8 cellular contexts compared by ENCODE assay signal in the genomic region with DNA sequence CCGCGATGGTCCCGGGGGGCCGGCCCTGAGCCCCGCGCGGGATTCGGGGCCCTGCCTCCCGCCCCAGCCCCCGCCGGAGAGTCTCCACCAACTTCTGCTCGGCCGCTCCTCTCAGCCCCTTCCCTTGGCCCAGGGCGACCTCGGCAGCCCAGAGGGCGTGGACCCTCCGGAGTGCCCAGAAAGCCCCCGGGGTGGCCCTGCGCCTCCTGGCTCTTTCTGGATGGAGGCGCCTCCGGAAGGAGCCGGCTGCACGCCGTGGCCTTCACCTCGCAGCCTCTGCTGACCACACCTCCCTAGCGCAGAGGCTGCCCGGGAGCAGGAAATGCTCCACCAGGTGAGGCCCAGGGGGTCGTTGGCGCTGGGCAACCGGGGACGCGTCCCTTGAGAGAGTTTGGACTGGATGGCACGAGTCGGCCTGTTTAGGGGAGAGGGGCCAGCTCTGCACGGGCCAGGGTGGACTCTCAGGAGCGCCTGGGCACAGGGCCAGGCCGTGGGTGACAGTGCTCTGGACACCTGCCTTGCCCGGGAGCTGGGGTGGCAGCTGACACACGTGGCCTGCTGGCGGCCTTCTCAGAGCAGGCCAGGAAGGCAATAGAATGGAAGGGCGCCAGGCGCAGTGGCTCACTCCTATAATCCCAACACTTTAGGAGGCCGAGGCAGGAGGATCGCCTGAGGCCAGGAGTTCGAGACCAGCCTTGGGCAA. TPM values are rescaled to one million over a fixed set of nuclear protein-coding genes. Genes with fewer than 3 reads are reported as not detected.
DNase-seq lines count a peak whose midpoint lies in the region; ATAC-seq and TF ChIP-seq lines count a peak whose summit lies in the region.

No MANE protein-coding gene starts in this region.

- TF ChIP-seq CTCF in AG04450 (IDR thresholded peaks at IDR 0.05; ENCODE audit: low read depth, low read length) (no peak), upper lobe of left lung (IDR thresholded peaks at IDR 0.05) (no peak)

- H3K36me3 ChIP-seq in mesendoderm (ENCODE audit: control insufficient read depth, insufficient read depth, low read length) = no peaks in the 10 kb centered on the region
- peaks cover 0 to 4% (median 0%) of the 10 kb centered on the region in 4 donors for H3K36me3 ChIP-seq in upper lobe of left lung

- H4K8ac ChIP-seq in mesendoderm (ENCODE audit: low read depth, low read length) = peak overlapping the region; percentile 82

- peak overlapping the region; percentile 47 for H2BK120ac ChIP-seq in mesendoderm (ENCODE audit: low read depth, low read length)

- peak overlapping the region; percentile 66 for H3K4me2 ChIP-seq in mesendoderm (ENCODE audit: low read length)

- no peak overlapping the region for H2AK5ac ChIP-seq in mesendoderm (ENCODE audit: low read length)

- no peaks in the 10 kb centered on the region for H3K79me1 ChIP-seq in mesendoderm (ENCODE audit: low read length)

- H3K23ac ChIP-seq in mesendoderm (ENCODE audit: low read length) = no peak overlapping the region

- no peak for DNase-seq in AG04450 (ENCODE audit: low read depth, low spot score)
- peak; percentile 48 for DNase-seq in NCI-H1105 treated with DMSO at 0.1 percent for 48 hours (lab: John Stamatoyannopoulos, UW)
- DNase-seq in cerebellum (ENCODE audit: low spot score) = peak; percentile 43
- peak; percentile 70 for DNase-seq in mesendoderm
- DNase-seq in upper lobe of left lung = peak in 1 of 2 donors; percentile 83
- no peak for DNase-seq in T-helper 1 cell

- H3K4ac ChIP-seq in mesendoderm (ENCODE audit: low read depth, low read length) = peak overlapping the region; percentile 76

- no peak overlapping the region for H4K5ac ChIP-seq in mesendoderm (ENCODE audit: low read length)

- ATAC-seq in upper lobe of left lung (ENCODE audit: low FRiP score in 2 of 2) = peak in 1 of 2 donors; percentile 45
- no peak for ATAC-seq in HG03571 (IDR thresholded peaks at IDR 0.05; ENCODE audit: unreplicated experiment)
- no peak for ATAC-seq in GM19035 (IDR thresholded peaks at IDR 0.05; ENCODE audit: unreplicated experiment)

- no peak for TF ChIP-seq EP300 in upper lobe of left lung (IDR thresholded peaks at IDR 0.05)

- POLR2A ChIA-PET in AG04450 (lab: Yijun Ruan, JAX) = no interaction called here

- no peak overlapping the region for H2BK15ac ChIP-seq in mesendoderm (replicated peaks; ENCODE audit: low read depth)

- H3K27ac ChIP-seq in AG04450 (ENCODE audit: low read depth, low read length) = no peak overlapping the region
- H3K27ac ChIP-seq in mesendoderm (ENCODE audit: low read depth, low read length) = peak overlapping the region; percentile 81
- peak overlapping the region in 1 of 4 donors; percentile 64 for H3K27ac ChIP-seq in upper lobe of left lung

- H3K9me3 ChIP-seq in AG04450 (ENCODE audit: control insufficient read depth, insufficient read depth, low read length) (peaks cover 5% of the 10 kb centered on the region; the same call in 1 of the 2 replicates), upper lobe of left lung (no peaks in the 10 kb centered on the region)

- no peak overlapping the region for H2BK5ac ChIP-seq in mesendoderm (ENCODE audit: low read length)

- peak overlapping the region; percentile 95 for H3K18ac ChIP-seq in mesendoderm (ENCODE audit: low read length)

- H3K4me1 ChIP-seq in mesendoderm (ENCODE audit: control insufficient read depth, low read depth, low read length) = peaks cover 7% of the 10 kb centered on the region
- H3K4me1 ChIP-seq in upper lobe of left lung = peaks cover 12 to 15% (median 13%) of the 10 kb centered on the region in 4 donors

- H3K56ac ChIP-seq in mesendoderm (ENCODE audit: low read length) = peak overlapping the region; percentile 85

- peaks cover 14% of the 10 kb centered on the region for H3K27me3 ChIP-seq in AG04450 (ENCODE audit: control insufficient read depth, insufficient read depth, low read length)
- no peaks in the 10 kb centered on the region for H3K27me3 ChIP-seq in mesendoderm (ENCODE audit: insufficient read depth, low read length, poor library complexity)
- H3K27me3 ChIP-seq in upper lobe of left lung = peaks cover 0 to 4% (median 0%) of the 10 kb centered on the region in 4 donors

- TF ChIP-seq POLR2A in upper lobe of left lung (IDR thresholded peaks at IDR 0.05) = no peak

- no CpG with 5 or more reads among the region's 45 CpGs for WGBS in mesendoderm (ENCODE audit: extremely low coverage, insufficient coverage, low lambda C conversion rate)
- 21 to 63% methylated on average over 6 to 25 of the region's 45 CpGs for WGBS in upper lobe of left lung, 2 donors

- CTCF ChIA-PET in AG04450 (lab: Charles Lee) = no interaction called here

- no peaks in the 10 kb centered on the region for H3K79me2 ChIP-seq in mesendoderm (ENCODE audit: control insufficient read depth, insufficient read depth, low read length)

- peak overlapping the region; percentile 75 for H3K9ac ChIP-seq in mesendoderm (ENCODE audit: low read length)

- H3K4me3 ChIP-seq in AG04450 (ENCODE audit: low read depth, low read length) (peak overlapping the region; percentile 66), mesendoderm (ENCODE audit: low read length) (peak overlapping the region; percentile 41), upper lobe of left lung (peak overlapping the region; percentile 63 to 80 (median 72))

RNA-seq across cellular contexts. Expression of a gene that starts 0.6 kb away (rescaled TPM):
- polyA plus RNA-seq in AG04450 (2011; rRNA removed) = 5.3 and 6.7 TPM in 2 replicates
- polyA minus RNA-seq in AG04450 (2011; rRNA and poly(A)+ RNA removed) = 12.0 and 14.1 TPM in 2 replicates
- total RNA-seq in cerebellum = 10.4 TPM
- polyA plus RNA-seq in mesendoderm (2013, experiment 1 of 2) = 2.5 TPM
- polyA plus RNA-seq in mesendoderm (2013, experiment 2 of 2) = 2.5 TPM
- 10 to 100 TPM in 2 of 6 donors, 1 to 10 TPM in 4; 2.9 to 11.9 (median 7.0) TPM for total RNA-seq in upper lobe of left lung

RNA-seq across cellular contexts. Expression of a gene that starts 21.1 kb away (rescaled TPM):
- polyA plus RNA-seq in AG04450 (2011; rRNA removed) = 4.8 and 5.6 TPM in 2 replicates
- 8.3 and 10.7 TPM in 2 replicates for polyA minus RNA-seq in AG04450 (2011; rRNA and poly(A)+ RNA removed)
- total RNA-seq in cerebellum = 20.6 TPM
- 3.5 TPM for polyA plus RNA-seq in mesendoderm (2013, experiment 1 of 2)
- 3.6 TPM for polyA plus RNA-seq in mesendoderm (2013, experiment 2 of 2)
- total RNA-seq in upper lobe of left lung = 100 to 1,000 TPM in 1 of 6 donors, 10 to 100 TPM in 5; 31.6 to 132 (median 43.1) TPM

RNA-seq across cellular contexts. Expression of a gene that starts 26.2 kb away (rescaled TPM):
- 17.1 and 17.6 TPM in 2 replicates for polyA plus RNA-seq in AG04450 (2011; rRNA removed)
- polyA minus RNA-seq in AG04450 (2011; rRNA and poly(A)+ RNA removed) = 12.9 and 17.7 TPM in 2 replicates
- total RNA-seq in cerebellum (18.6 TPM), upper lobe of left lung (10 to 100 TPM; 23.4 to 61.8 (median 35.4) TPM)
- 19.2 TPM for polyA plus RNA-seq in mesendoderm (2013, experiment 1 of 2)
- 19.6 TPM for polyA plus RNA-seq in mesendoderm (2013, experiment 2 of 2)

RNA-seq across cellular contexts. Expression of a gene that starts 38.8 kb away (rescaled TPM):
- polyA plus RNA-seq in AG04450 (2011; rRNA removed) = 99.4 and 103 TPM in 2 replicates
- polyA minus RNA-seq in AG04450 (2011; rRNA and poly(A)+ RNA removed) = 87.3 and 88.3 TPM in 2 replicates
- total RNA-seq in cerebellum (39.4 TPM), upper lobe of left lung (10 to 100 TPM; 24.2 to 57.9 (median 48.4) TPM)
- polyA plus RNA-seq in mesendoderm (2013, experiment 1 of 2) = 47.4 TPM
- polyA plus RNA-seq in mesendoderm (2013, experiment 2 of 2) = 43.1 TPM

Comparison
In these comparisons a context has a peak if more than half of its experiments do, and no peak if none do; other contexts are left out.
1. DNase-seq: peak in NCI-H1105 treated with DMSO at 0.1 percent for 48 hours (single experiment), cerebellum (single experiment) and mesendoderm (single experiment); none in AG04450 (single experiment) and T-helper 1 cell (0 of 5).
2. Peak in every context shown above with its lines, with median percentiles within 50 percentile points of each other: H3K4me3 ChIP-seq.